ENCODE assay signal across 8 cellular contexts in the genomic region with DNA sequence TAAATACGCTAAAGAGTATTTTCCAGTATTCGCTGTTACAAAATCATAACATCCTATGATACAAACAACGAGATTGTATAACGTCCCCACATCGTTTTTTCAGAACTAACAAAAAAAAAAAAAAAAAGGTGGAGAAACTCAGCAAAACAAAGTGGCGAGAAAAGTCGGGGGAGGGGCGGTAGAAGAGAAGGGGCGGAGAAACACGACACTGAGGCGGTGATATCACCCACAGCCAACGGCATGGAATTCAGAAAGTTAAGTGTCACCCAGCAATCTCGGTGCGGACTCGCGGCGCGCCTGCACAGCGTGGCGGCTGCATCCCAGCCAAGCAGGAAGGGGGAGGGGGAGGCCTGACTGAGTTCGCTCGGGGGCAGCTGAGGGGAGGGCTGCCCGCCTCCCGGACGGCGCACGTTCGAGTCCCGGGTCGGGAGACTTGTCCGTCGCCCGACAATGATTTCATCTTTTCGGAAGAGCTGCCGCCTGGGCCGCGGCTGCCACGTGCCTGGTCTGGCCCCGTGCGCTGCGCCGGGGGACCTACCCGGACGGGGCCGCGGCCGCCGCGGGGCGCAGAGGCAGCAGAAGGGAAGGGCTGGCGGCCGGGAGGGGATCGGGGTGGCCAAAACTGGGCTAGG. TPM values are rescaled to one million over a fixed set of nuclear protein-coding genes. Genes with fewer than 3 reads are reported as not detected.
DNase-seq lines count a peak whose midpoint lies in the region; ATAC-seq and TF ChIP-seq lines count a peak whose summit lies in the region.

No MANE protein-coding gene starts in this region.

- H3K9ac ChIP-seq in KMS-11: peak overlapping the region; percentile 97

- peaks cover 21% of the 10 kb centered on the region; the same call in 1 of the 2 replicates for H4K20me1 ChIP-seq in KMS-11 (ENCODE audit: insufficient read depth)

- H3K27ac ChIP-seq in KMS-11: peak overlapping the region; percentile 90

- H3K36me3 Mint-ChIP-seq in CD14-positive monocyte: peaks cover 0 to 5% of the 10 kb centered on the region in 2 donors
- H3K36me3 Mint-ChIP-seq in activated T-helper 2 cell treated with anti-CD3 and anti-CD28 coated beads, Interferon-gamma antibody, Interleukin-2, Interleukin-4, amounts not matched to agents 10 μg/mL and 5 μg/mL and 100 μg/mL, durations not matched to agents 14 hours and 24 hours and 36 hours (ENCODE audit: low read depth): no peaks in the 10 kb centered on the region

- no peaks in the 10 kb centered on the region for H3K36me3 ChIP-seq in KMS-11 (ENCODE audit: insufficient read depth)

- peak; percentile 46 for ATAC-seq in GM21390 (IDR thresholded peaks at IDR 0.05; ENCODE audit: unreplicated experiment)

- peaks cover 0 to 3% (median 0%) of the 10 kb centered on the region in 7 donors for H3K9me3 Mint-ChIP-seq in CD14-positive monocyte
- H3K9me3 Mint-ChIP-seq in activated T-helper 2 cell treated with anti-CD3 and anti-CD28 coated beads, Interferon-gamma antibody, Interleukin-2, Interleukin-4, amounts not matched to agents 10 μg/mL and 5 μg/mL and 100 μg/mL, durations not matched to agents 14 hours and 24 hours and 36 hours: no peaks in the 10 kb centered on the region

- peak overlapping the region; percentile 88 to 92 for H3K4me3 Mint-ChIP-seq in CD14-positive monocyte
- peak overlapping the region; percentile 97 for H3K4me3 Mint-ChIP-seq in activated T-helper 2 cell treated with anti-CD3 and anti-CD28 coated beads, Interferon-gamma antibody, Interleukin-2, Interleukin-4, amounts not matched to agents 10 μg/mL and 5 μg/mL and 100 μg/mL, durations not matched to agents 14 hours and 24 hours and 36 hours (ENCODE audit: low read depth)

- H3K79me2 ChIP-seq in KMS-11 (ENCODE audit: insufficient read depth, low read depth): peaks cover 49% of the 10 kb centered on the region

- DNase-seq in CD14-positive monocyte (ENCODE audit: low spot score): peak; percentile 83
- peak; percentile 90 for DNase-seq in RPMI8226
- peak; percentile 82 for DNase-seq in activated T-helper 2 cell treated with anti-CD3 and anti-CD28 coated beads, Interferon-gamma antibody, Interleukin-2, Interleukin-4, amounts not matched to agents 10 μg/mL and 5 μg/mL and 100 μg/mL, durations not matched to agents 14 hours and 24 hours and 36 hours (ENCODE audit: low spot score)
- peak; percentile 92 for DNase-seq in fibroblast of gingiva (ENCODE audit: low read depth)
- peak; percentile 96 for DNase-seq in myocyte (ENCODE audit: low read depth)
- DNase-seq in stimulated activated CD8-positive, alpha-beta memory T cell treated with anti-CD3 and anti-CD28 coated beads, Interleukin-7, amount 100 ng/mL, for 4 hours (ENCODE audit: low read depth in 2 of 2): peak; percentile 65 to 69

- TF ChIP-seq CTCF in CD14-positive monocyte (IDR thresholded peaks at IDR 0.05): no peak
- TF ChIP-seq CTCF in KMS-11 (conservative IDR thresholded peaks at IDR 0.05; ENCODE audit: low read depth, low read length): no peak

- H3K4me3 ChIP-seq in KMS-11 (IDR thresholded peaks at IDR 0.05; ENCODE audit: insufficient read depth, low read depth, low read length): peak overlapping the region; percentile 57

- H2AFZ ChIP-seq in KMS-11 (ENCODE audit: low read depth): peak overlapping the region; percentile 86

- no peaks in the 10 kb centered on the region for H3K27me3 ChIP-seq in KMS-11 (ENCODE audit: insufficient read depth, low read depth)

- H3K27me3 Mint-ChIP-seq in CD14-positive monocyte (ENCODE audit: low read depth in 3 of 3): peaks cover 0 to 2% (median 0%) of the 10 kb centered on the region in 3 donors
- peaks cover 4% of the 10 kb centered on the region for H3K27me3 Mint-ChIP-seq in activated T-helper 2 cell treated with anti-CD3 and anti-CD28 coated beads, Interferon-gamma antibody, Interleukin-2, Interleukin-4, amounts not matched to agents 10 μg/mL and 5 μg/mL and 100 μg/mL, durations not matched to agents 14 hours and 24 hours and 36 hours (ENCODE audit: low read depth)

- intact Hi-C loops in CD14-positive monocyte (cut with micrococcal nuclease): loop anchor here in 1 of 2 donors (5.0 to 10.0 kb wide), 4 partner anchors 103 to 350 kb away; partner anchors contain the start of genes MGST2, NAA15, NDUFC1 and RAB33B
- intact Hi-C loops in activated T-helper 2 cell treated with anti-CD3 and anti-CD28 coated beads, Interferon-gamma antibody, Interleukin-2, Interleukin-4, amounts not matched to agents 10 μg/mL and 5 μg/mL and 100 μg/mL, durations not matched to agents 14 hours and 24 hours and 36 hours (cut with micrococcal nuclease): loop anchor here (1.0 to 5.0 kb wide), 5 partner anchors 102 to 967 kb away; partner anchors contain the start of genes ELMOD2, MAML3 and NAA15

- peaks cover 58% of the 10 kb centered on the region for H3K4me1 ChIP-seq in KMS-11 (ENCODE audit: low read depth, poor library complexity, severe bottlenecking)

- peaks cover 60% of the 10 kb centered on the region for H3K4me1 Mint-ChIP-seq in CD14-positive monocyte
- H3K4me1 Mint-ChIP-seq in activated T-helper 2 cell treated with anti-CD3 and anti-CD28 coated beads, Interferon-gamma antibody, Interleukin-2, Interleukin-4, amounts not matched to agents 10 μg/mL and 5 μg/mL and 100 μg/mL, durations not matched to agents 14 hours and 24 hours and 36 hours (ENCODE audit: low read depth): peaks cover 48% of the 10 kb centered on the region

- H3K4me2 ChIP-seq in KMS-11: peak overlapping the region; percentile 79

- H3K27ac Mint-ChIP-seq in CD14-positive monocyte: peak overlapping the region; percentile 92 to 97 (median 97)
- H3K27ac Mint-ChIP-seq in activated T-helper 2 cell treated with anti-CD3 and anti-CD28 coated beads, Interferon-gamma antibody, Interleukin-2, Interleukin-4, amounts not matched to agents 10 μg/mL and 5 μg/mL and 100 μg/mL, durations not matched to agents 14 hours and 24 hours and 36 hours: peak overlapping the region; percentile 98

RNA-seq across cellular contexts. Expression of gene SETD7, which starts 0.8 kb away (rescaled TPM):
- polyA plus RNA-seq in CD14-positive monocyte: 10 to 100 TPM; 15.4 to 16.8 TPM
- 20.3 and 20.7 TPM in 2 replicates for total RNA-seq in activated T-helper 2 cell treated with anti-CD3 and anti-CD28 coated beads, Interferon-gamma antibody, Interleukin-2, Interleukin-4, amounts not matched to agents 10 μg/mL and 5 μg/mL and 100 μg/mL, durations not matched to agents 14 hours and 24 hours and 36 hours
- total RNA-seq in myocyte: 411 and 456 TPM in 2 replicates
- 116 TPM for polyA plus RNA-seq in myocyte (2012)

Comparison
In these comparisons a context has a peak if more than half of its experiments do, and no peak if none do; other contexts are left out.
1. Peak in every context shown above with its lines: DNase-seq, ATAC-seq, H3K4me3 ChIP-seq and H3K27ac ChIP-seq.
2. RNA of gene SETD7, which starts 0.8 kb away (total RNA-seq): 411 to 456 TPM in myocyte; 20.3 to 20.7 TPM in activated T-helper 2 cell treated with anti-CD3 and anti-CD28 coated beads, Interferon-gamma antibody, Interleukin-2, Interleukin-4, amounts not matched to agents 10 μg/mL and 5 μg/mL and 100 μg/mL, durations not matched to agents 14 hours and 24 hours and 36 hours; every median in the first group is over 10 times any median in the second.